In genomic region chr19:49462492-49462891, GRCh38 we compare ENCODE assay signal across 18 cellular contexts. TPM values are rescaled to one million over a fixed set of nuclear protein-coding genes. Genes with fewer than 3 reads are reported as not detected.
DNase-seq lines count a peak whose midpoint lies in the region; ATAC-seq and TF ChIP-seq lines count a peak whose summit lies in the region.
"Had no signal": no experiment of that assay in that cellular context is flagged by ENCODE, and none has a peak within 500 bp of the region (broad histone marks: within the 10 kb centered on the region; RNA-seq: fewer than 3 reads in every experiment).

No MANE protein-coding gene starts in this region.

- DNase-seq in activated naive CD4-positive, alpha-beta T cell treated with anti-CD3 and anti-CD28 coated beads, Interleukin-2, amount 10 ng/mL, durations not matched to agents 7 days and 5 days = no peak
- DNase-seq in activated naive CD4-positive, alpha-beta T cell (lab: John Stamatoyannopoulos, UW) = no peak
- no peak for DNase-seq in CD4-positive, CD25-positive, alpha-beta regulatory T cell
- DNase-seq in H9 (no peak), thyroid gland (no peak), Caco-2 (no peak)
- no peak for DNase-seq in naive thymus-derived CD8-positive, alpha-beta T cell
- DNase-seq: 8988T; AML-193; CD8-positive, alpha-beta T cell; COR-L47; DND-41; GDM1 had no signal

- no peak overlapping the region for H3K23ac ChIP-seq in H9 (ENCODE audit: insufficient read length, low read depth, low read length)

- H4K20me1 ChIP-seq in H9 (ENCODE audit: control insufficient read depth, insufficient read depth, insufficient read length) = no peaks in the 10 kb centered on the region
- H4K20me1 ChIP-seq: BLaER1 treated with 17β-estradiol and CSF1 and Interleukin-3, amounts not matched to agents 10 nM and 100 nM had no signal

- peaks cover 7% of the 10 kb centered on the region for H3K4me1 Mint-ChIP-seq in activated naive CD4-positive, alpha-beta T cell treated with anti-CD3 and anti-CD28 coated beads, Interleukin-2, amount 10 ng/mL, durations not matched to agents 7 days and 5 days
- H3K4me1 Mint-ChIP-seq in CD4-positive, CD25-positive, alpha-beta regulatory T cell = peaks cover 0 to 12% (median 3%) of the 10 kb centered on the region in 4 donors
- H3K4me1 Mint-ChIP-seq in H9 (no peaks in the 10 kb centered on the region), Caco-2 (ENCODE audit: low read depth, unreplicated experiment) (no peaks in the 10 kb centered on the region)
- H3K4me1 Mint-ChIP-seq in naive thymus-derived CD8-positive, alpha-beta T cell = peaks cover 0 to 11% (median 2%) of the 10 kb centered on the region in 4 donors
- H3K4me1 Mint-ChIP-seq: GM23338, IgD-negative memory B cell had no signal

- no peak overlapping the region for H3K4ac ChIP-seq in H9 (ENCODE audit: low read depth, low read length)

- H2BK120ac ChIP-seq in H9 (ENCODE audit: low read depth, low read length, poor library complexity, severe bottlenecking) = no peak overlapping the region

- BruUV-seq in Caco-2 (replicated peaks; lab: Mats Ljungman, UMichigan) = no TSS peak

- POLR2A ChIA-PET in naive thymus-derived CD8-positive, alpha-beta T cell (lab: Charles Lee) = no interaction called here
- POLR2A ChIA-PET in Caco-2 (lab: Charles Lee) = no interaction called here

- no peak overlapping the region for H3K4me2 ChIP-seq in H9 (ENCODE audit: insufficient read depth, insufficient read length, low read length)
- H3K4me2 ChIP-seq: BLaER1 treated with 17β-estradiol and CSF1 and Interleukin-3, amounts not matched to agents 10 nM and 100 nM; GM23338 had no signal

- no peaks in the 10 kb centered on the region for H3K79me2 ChIP-seq in H9 (ENCODE audit: insufficient read depth, low read length)

- H3K36me3 Mint-ChIP-seq in activated naive CD4-positive, alpha-beta T cell treated with anti-CD3 and anti-CD28 coated beads, Interleukin-2, amount 10 ng/mL, durations not matched to agents 7 days and 5 days = peaks cover 29% of the 10 kb centered on the region
- H3K36me3 Mint-ChIP-seq in CD4-positive, CD25-positive, alpha-beta regulatory T cell = peaks cover 4% of the 10 kb centered on the region
- H3K36me3 Mint-ChIP-seq in H9 (ENCODE audit: insufficient read depth in 1 of 3, low read depth in 3 of 3) (peaks cover 14 to 31% (median 28%) of the 10 kb centered on the region in 3 experiments; a peak in 6 of 7 replicates), Caco-2 (ENCODE audit: insufficient read depth, unreplicated experiment) (peaks cover 26% of the 10 kb centered on the region)
- H3K36me3 Mint-ChIP-seq in naive thymus-derived CD8-positive, alpha-beta T cell = peaks cover 0 to 26% (median 0%) of the 10 kb centered on the region in 3 donors
- H3K36me3 Mint-ChIP-seq: IgD-negative memory B cell had no signal

- no peak overlapping the region for H2AK5ac ChIP-seq in H9 (ENCODE audit: insufficient read length, low read length)

- H3K4me3 Mint-ChIP-seq in activated naive CD4-positive, alpha-beta T cell treated with anti-CD3 and anti-CD28 coated beads, Interleukin-2, amount 10 ng/mL, durations not matched to agents 7 days and 5 days = no peak overlapping the region
- no peak overlapping the region for H3K4me3 Mint-ChIP-seq in CD4-positive, CD25-positive, alpha-beta regulatory T cell
- H3K4me3 Mint-ChIP-seq in H9 (no peak overlapping the region), Caco-2 (ENCODE audit: unreplicated experiment) (no peak overlapping the region)
- H3K4me3 Mint-ChIP-seq in naive thymus-derived CD8-positive, alpha-beta T cell = no peak overlapping the region
- H3K4me3 Mint-ChIP-seq: CD8-positive, alpha-beta T cell; GM23338; IgD-negative memory B cell had no signal

- no peaks in the 10 kb centered on the region for H3K4me1 ChIP-seq in CD4-positive, CD25-positive, alpha-beta regulatory T cell (ENCODE audit: control insufficient read depth, insufficient read depth, low read length, poor library complexity, severe bottlenecking)
- no peaks in the 10 kb centered on the region for H3K4me1 ChIP-seq in H9 (ENCODE audit: insufficient read depth, low read length)
- H3K4me1 ChIP-seq in thyroid gland = no peaks in the 10 kb centered on the region
- H3K4me1 ChIP-seq in Caco-2 = no peaks in the 10 kb centered on the region
- H3K4me1 ChIP-seq: HAP-1 had no signal

- H2AFZ ChIP-seq in H9 (ENCODE audit: low read length) = no peak overlapping the region
- H2AFZ ChIP-seq: GM23338 had no signal

- H2BK15ac ChIP-seq in H9 (ENCODE audit: low read depth, low read length) = no peak overlapping the region

- no peak overlapping the region for H3K9ac ChIP-seq in H9 (ENCODE audit: extremely low read depth, insufficient read length, low read length)
- H3K9ac ChIP-seq: BLaER1 treated with 17β-estradiol and CSF1 and Interleukin-3, amounts not matched to agents 10 nM and 100 nM had no signal

- no peak overlapping the region for H3T11ph ChIP-seq in H9 (ENCODE audit: low read length)

- no peaks in the 10 kb centered on the region for H3K23me2 ChIP-seq in H9 (ENCODE audit: insufficient read length, low read depth, low read length, poor library complexity, severe bottlenecking)

- TF ChIP-seq CTCF in H9 (conservative IDR thresholded peaks at IDR 0.05) (no peak), thyroid gland (IDR thresholded peaks at IDR 0.05) (no peak), Caco-2 (IDR thresholded peaks at IDR 0.05; ENCODE audit: insufficient read depth in 1 of 2, low read depth in 1 of 2, low read length in 1 of 2, severe bottlenecking in 1 of 2, unreplicated experiment in 1 of 2) (no peak)

- H3K9me3 Mint-ChIP-seq in activated naive CD4-positive, alpha-beta T cell treated with anti-CD3 and anti-CD28 coated beads, Interleukin-2, amount 10 ng/mL, durations not matched to agents 7 days and 5 days = no peaks in the 10 kb centered on the region
- no peaks in the 10 kb centered on the region for H3K9me3 Mint-ChIP-seq in CD4-positive, CD25-positive, alpha-beta regulatory T cell
- H3K9me3 Mint-ChIP-seq in H9 = no peaks in the 10 kb centered on the region
- H3K9me3 Mint-ChIP-seq in naive thymus-derived CD8-positive, alpha-beta T cell = no peaks in the 10 kb centered on the region
- no peaks in the 10 kb centered on the region for H3K9me3 Mint-ChIP-seq in Caco-2 (ENCODE audit: unreplicated experiment)
- H3K9me3 Mint-ChIP-seq: CD8-positive, alpha-beta T cell; GM23338; IgD-negative memory B cell had no signal

- H3K27me3 ChIP-seq in CD4-positive, CD25-positive, alpha-beta regulatory T cell (ENCODE audit: control insufficient read depth, insufficient read depth, low read length) = no peaks in the 10 kb centered on the region
- H3K27me3 ChIP-seq in H9 (ENCODE audit: insufficient read depth, low read length) (no peaks in the 10 kb centered on the region), thyroid gland (no peaks in the 10 kb centered on the region), Caco-2 (replicated peaks; ENCODE audit: control insufficient read depth, insufficient read depth, low read length) (no peaks in the 10 kb centered on the region)
- H3K27me3 ChIP-seq: BLaER1 treated with 17β-estradiol and CSF1 and Interleukin-3, amounts not matched to agents 10 nM and 100 nM had no signal

- intact Hi-C loops in thyroid gland (cut with DNase I) (no loop called here), Caco-2 (cut with micrococcal nuclease; ENCODE audit: unreplicated experiment) (no loop called here)

- CTCF ChIA-PET in activated naive CD4-positive, alpha-beta T cell treated with anti-CD3 and anti-CD28 coated beads, Interleukin-2, amount 10 ng/mL, durations not matched to agents 7 days and 5 days (lab: Charles Lee) = no interaction called here
- CTCF ChIA-PET in Caco-2 (lab: Charles Lee) = no interaction called here

- H4K8ac ChIP-seq in H9 (replicated peaks; ENCODE audit: insufficient read length, low read depth, low read length) = no peak overlapping the region

- H2BK12ac ChIP-seq in H9 (ENCODE audit: insufficient read length, low read depth, low read length) = no peak overlapping the region

- H3K79me1 ChIP-seq in H9 (ENCODE audit: insufficient read depth, low read depth, low read length, poor library complexity, severe bottlenecking) = no peaks in the 10 kb centered on the region

- no peak for TF ChIP-seq POLR2A in thyroid gland (IDR thresholded peaks at IDR 0.05)

- no peak overlapping the region for H3K18ac ChIP-seq in H9 (ENCODE audit: insufficient read length, low read depth, low read length)

- no peak overlapping the region for H3K14ac ChIP-seq in H9 (ENCODE audit: insufficient read depth, low read length)

- H3K27me3 Mint-ChIP-seq in activated naive CD4-positive, alpha-beta T cell treated with anti-CD3 and anti-CD28 coated beads, Interleukin-2, amount 10 ng/mL, durations not matched to agents 7 days and 5 days = no peaks in the 10 kb centered on the region
- H3K27me3 Mint-ChIP-seq in CD4-positive, CD25-positive, alpha-beta regulatory T cell = no peaks in the 10 kb centered on the region
- H3K27me3 Mint-ChIP-seq in H9 (ENCODE audit: low read depth) = no peaks in the 10 kb centered on the region
- no peaks in the 10 kb centered on the region for H3K27me3 Mint-ChIP-seq in naive thymus-derived CD8-positive, alpha-beta T cell
- H3K27me3 Mint-ChIP-seq in Caco-2 (ENCODE audit: insufficient read depth, unreplicated experiment) = no peaks in the 10 kb centered on the region
- H3K27me3 Mint-ChIP-seq: IgD-negative memory B cell had no signal

- no peak overlapping the region for H3K4me3 ChIP-seq in CD4-positive, CD25-positive, alpha-beta regulatory T cell (ENCODE audit: low read depth, low read length)
- H3K4me3 ChIP-seq in thyroid gland (replicated peaks in 1 of 3) (no peak overlapping the region), Caco-2 (ENCODE audit: low read depth, low read length) (no peak overlapping the region)
- H3K4me3 ChIP-seq: BLaER1 treated with 17β-estradiol and CSF1 and Interleukin-3, amounts not matched to agents 10 nM and 100 nM; GM23338; HAP-1 had no signal

- no peak overlapping the region for H2BK5ac ChIP-seq in H9 (ENCODE audit: insufficient read length, low read length)

- H2BK20ac ChIP-seq in H9 (ENCODE audit: low read depth, low read length, poor library complexity, severe bottlenecking) = no peak overlapping the region

- H3K27ac ChIP-seq in CD4-positive, CD25-positive, alpha-beta regulatory T cell (ENCODE audit: insufficient read depth, low read length, poor library complexity, severe bottlenecking) = no peak overlapping the region
- H3K27ac ChIP-seq in H9 (ENCODE audit: insufficient read length, low read depth, low read length) = no peak overlapping the region
- H3K27ac ChIP-seq in thyroid gland = no peak overlapping the region
- H3K27ac ChIP-seq: BLaER1 treated with 17β-estradiol and CSF1 and Interleukin-3, amounts not matched to agents 10 nM and 100 nM had no signal

- H4K91ac ChIP-seq in H9 (ENCODE audit: insufficient read length, low read depth, low read length) = no peak overlapping the region

- H3K56ac ChIP-seq in H9 (ENCODE audit: insufficient read length, low read depth, low read length) = no peak overlapping the region

- peaks cover 19% of the 10 kb centered on the region for H3K36me3 ChIP-seq in CD4-positive, CD25-positive, alpha-beta regulatory T cell (ENCODE audit: control insufficient read depth, insufficient read depth, low read length)
- H3K36me3 ChIP-seq in thyroid gland (peaks cover 0 to 14% of the 10 kb centered on the region in 2 donors), Caco-2 (ENCODE audit: control insufficient read depth, insufficient read depth, low read length) (no peaks in the 10 kb centered on the region; the same call in none of the 2 replicates)
- H3K36me3 ChIP-seq: HAP-1 had no signal

- no peak for ATAC-seq in CD4-positive, CD25-positive, alpha-beta regulatory T cell (ENCODE audit: low read depth in 2 of 2)
- ATAC-seq in naive thymus-derived CD8-positive, alpha-beta T cell = no peak
- no peak for ATAC-seq in GM21515 (IDR thresholded peaks at IDR 0.05; ENCODE audit: unreplicated experiment)
- ATAC-seq: CD8-positive, alpha-beta T cell; GM23338 had no signal

- H3K27ac Mint-ChIP-seq in activated naive CD4-positive, alpha-beta T cell treated with anti-CD3 and anti-CD28 coated beads, Interleukin-2, amount 10 ng/mL, durations not matched to agents 7 days and 5 days = peak overlapping the region; percentile 4
- H3K27ac Mint-ChIP-seq in CD4-positive, CD25-positive, alpha-beta regulatory T cell = peak overlapping the region in 2 of 3 donors; percentile 48 to 59
- H3K27ac Mint-ChIP-seq in H9 = peak overlapping the region in 2 of 3 experiments; percentile 44 to 48; a peak in 1 of 7 replicates
- H3K27ac Mint-ChIP-seq in naive thymus-derived CD8-positive, alpha-beta T cell = peak overlapping the region in 6 of 10 donors; percentile 2 to 90 (median 50)
- no peak overlapping the region for H3K27ac Mint-ChIP-seq in Caco-2 (ENCODE audit: unreplicated experiment)
- H3K27ac Mint-ChIP-seq: GM23338 had no signal

- no peak overlapping the region for H4K5ac ChIP-seq in H9 (ENCODE audit: insufficient read length, low read depth, low read length)

- H3K9me3 ChIP-seq in CD4-positive, CD25-positive, alpha-beta regulatory T cell (ENCODE audit: control insufficient read depth in 2 of 2, low read length in 2 of 2) = no peaks in the 10 kb centered on the region
- H3K9me3 ChIP-seq in H9 (ENCODE audit: control insufficient read depth, low read depth, low read length) (no peaks in the 10 kb centered on the region), thyroid gland (no peaks in the 10 kb centered on the region), Caco-2 (no peaks in the 10 kb centered on the region)
- H3K9me3 ChIP-seq: BLaER1 treated with 17β-estradiol and CSF1 and Interleukin-3, amounts not matched to agents 10 nM and 100 nM; HAP-1 had no signal

- no CpG with 5 or more reads among the region's 12 CpGs for WGBS in H9 (ENCODE audit: extremely low coverage, insufficient read length, low lambda C conversion rate)
- WGBS in thyroid gland, 2 donors = 92 to 97% methylated on average over 10 to 12 of the region's 12 CpGs

RNA-seq across cellular contexts. Expression of gene ALDH16A1, which starts 9.5 kb away (rescaled TPM):
- total RNA-seq in CD4-positive, CD25-positive, alpha-beta regulatory T cell = 41.0 TPM
- 10 to 100 TPM; 32.7 to 47.1 (median 42.3) TPM for polyA plus RNA-seq in CD4-positive, CD25-positive, alpha-beta regulatory T cell
- total RNA-seq in H9 (2021) (51.7 and 54.4 TPM in 2 replicates), thyroid gland (10 to 100 TPM; 32.5 to 39.5 (median 34.2) TPM), Caco-2 (2022) (42.1 and 45.0 TPM in 2 replicates)
- 10 to 100 TPM; 44.3 to 44.4 TPM for total RNA-seq in naive thymus-derived CD8-positive, alpha-beta T cell
- 10 to 100 TPM; 28.3 to 38.0 (median 30.1) TPM for polyA plus RNA-seq in naive thymus-derived CD8-positive, alpha-beta T cell

RNA-seq across cellular contexts. Expression of gene PIH1D1, which starts 10.9 kb away (rescaled TPM):
- 150 TPM for total RNA-seq in CD4-positive, CD25-positive, alpha-beta regulatory T cell
- 100 to 1,000 TPM; 109 to 144 (median 118) TPM for polyA plus RNA-seq in CD4-positive, CD25-positive, alpha-beta regulatory T cell
- 166 and 171 TPM in 2 replicates for total RNA-seq in H9 (2021)
- 100 to 1,000 TPM; 157 to 179 TPM for total RNA-seq in naive thymus-derived CD8-positive, alpha-beta T cell
- 10 to 100 TPM; 85.3 to 88.9 (median 86.7) TPM for polyA plus RNA-seq in naive thymus-derived CD8-positive, alpha-beta T cell
- 100 to 1,000 TPM in 2 of 4 donors, 10 to 100 TPM in 2; 69.7 to 125 (median 99.8) TPM for total RNA-seq in thyroid gland
- 150 and 167 TPM in 2 replicates for total RNA-seq in Caco-2 (2022)

RNA-seq across cellular contexts. Expression of gene FLT3LG, which starts 11.5 kb away (rescaled TPM):
- 250 TPM for total RNA-seq in CD4-positive, CD25-positive, alpha-beta regulatory T cell
- polyA plus RNA-seq in CD4-positive, CD25-positive, alpha-beta regulatory T cell = 100 to 1,000 TPM; 103 to 154 (median 112) TPM
- 2.1 and 2.6 TPM in 2 replicates for total RNA-seq in H9 (2021)
- 100 to 1,000 TPM; 106 to 112 TPM for total RNA-seq in naive thymus-derived CD8-positive, alpha-beta T cell
- polyA plus RNA-seq in naive thymus-derived CD8-positive, alpha-beta T cell = 100 to 1,000 TPM; 108 to 205 (median 166) TPM
- total RNA-seq in thyroid gland = 1 to 10 TPM; 2.8 to 7.3 (median 6.3) TPM
- 2.1 and 2.4 TPM in 2 replicates for total RNA-seq in Caco-2 (2022)

RNA-seq across cellular contexts. Expression of gene SLC17A7, which starts 21.2 kb away (rescaled TPM):
- not detected for total RNA-seq in CD4-positive, CD25-positive, alpha-beta regulatory T cell
- not detected for polyA plus RNA-seq in CD4-positive, CD25-positive, alpha-beta regulatory T cell
- total RNA-seq in H9 (2021) = 1.1 and 1.3 TPM in 2 replicates
- under 1 TPM; 0.27 to 0.73 TPM for total RNA-seq in naive thymus-derived CD8-positive, alpha-beta T cell
- not detected for polyA plus RNA-seq in naive thymus-derived CD8-positive, alpha-beta T cell
- total RNA-seq in thyroid gland = 1 to 10 TPM in 3 of 4 donors, under 1 TPM in 1; 0.73 to 1.5 (median 1.3) TPM
- 0.21 and 0.36 TPM in 2 replicates for total RNA-seq in Caco-2 (2022)
- polyA plus RNA-seq: IgD-negative memory B cell had no signal

RNA-seq across cellular contexts. Expression of gene RPL13A, which starts 24.9 kb away (rescaled TPM):
- 3,622 TPM for total RNA-seq in CD4-positive, CD25-positive, alpha-beta regulatory T cell
- polyA plus RNA-seq in CD4-positive, CD25-positive, alpha-beta regulatory T cell = 1,000 to 10,000 TPM; 1,768 to 2,996 (median 2,546) TPM
- total RNA-seq in H9 (2021) = 3,286 and 3,356 TPM in 2 replicates
- 1,000 to 10,000 TPM; 5,160 to 5,167 TPM for total RNA-seq in naive thymus-derived CD8-positive, alpha-beta T cell
- polyA plus RNA-seq in naive thymus-derived CD8-positive, alpha-beta T cell = 1,000 to 10,000 TPM; 3,162 to 3,664 (median 3,630) TPM
- 1,000 to 10,000 TPM; 1,542 to 2,853 (median 2,123) TPM for total RNA-seq in thyroid gland
- 2,726 and 2,880 TPM in 2 replicates for total RNA-seq in Caco-2 (2022)

Comparison
In these comparisons a context has a peak if more than half of its experiments do, and no peak if none do; other contexts are left out.
1. RNA of gene FLT3LG, which starts 11.5 kb away (total RNA-seq): 250 TPM in CD4-positive, CD25-positive, alpha-beta regulatory T cell (single experiment) and 106 to 112 TPM in naive thymus-derived CD8-positive, alpha-beta T cell; 2.8 to 7.3 TPM in thyroid gland, 2.1 to 2.4 TPM in Caco-2 and 2.1 to 2.6 TPM in H9; every median in the first group is over 10 times any median in the second.